16 cellular contexts compared by ENCODE assay signal in the genomic region with DNA sequence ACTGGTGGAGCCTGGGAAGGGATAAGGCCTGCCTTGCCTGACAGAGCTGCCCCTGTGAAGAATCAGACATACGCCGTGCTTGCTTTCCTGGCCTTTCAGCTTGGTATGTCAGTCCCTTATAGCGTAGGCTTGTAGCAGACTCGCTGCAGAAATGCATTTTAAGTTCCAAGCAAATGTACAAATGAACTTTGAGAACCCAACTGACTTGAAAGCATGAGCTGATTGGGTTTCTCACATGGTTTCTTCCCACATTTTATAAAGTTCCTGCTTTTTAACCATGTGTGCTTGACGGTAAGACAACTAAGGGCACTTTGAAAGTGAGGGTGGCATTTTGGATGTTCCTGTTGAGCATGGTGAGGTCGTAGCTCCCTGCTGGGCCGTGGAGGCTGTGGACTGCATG.
"Had no signal": no experiment of that assay in that cellular context is flagged by ENCODE, and none has a peak within 500 bp of the region (broad histone marks: within the 10 kb centered on the region; RNA-seq: fewer than 3 reads in every experiment).

No MANE protein-coding gene starts in this region.

- H3K9me3 ChIP-seq: pancreas, tibial artery, vagina had no signal

- ATAC-seq: activated CD4-positive, CD25-positive, alpha-beta regulatory T cell treated with anti-CD3 and anti-CD28 coated beads, Interleukin-2, amount 50 U/mL, for 24 hours; stimulated activated naive B cell treated with anti-CD40 and anti-IgM and Interleukin-4, amounts not matched to agents 10 μg/mL and 1 μg/mL and 100 μg/mL, for 72 hours had no signal

- DNase-seq: activated CD4-positive, alpha-beta T cell treated with anti-CD3 and anti-CD28 coated beads, Interleukin-2, amount 50 U/mL, for 1 hour; activated CD8-positive, alpha-beta memory T cell treated with anti-CD3 and anti-CD28 coated beads for 24 hours; activated naive CD4-positive, alpha-beta T cell treated with Interleukin-2 at 50 U/mL for 16 hours; anterior cingulate cortex; brain microvascular endothelial cell; dermis blood vessel endothelial cell; endodermal cell; islet precursor cell; pancreas; stimulated activated CD4-positive, alpha-beta T cell treated with anti-CD3 and anti-CD28 coated beads, Interleukin-15, amount 100 ng/mL, for 24 hours; stimulated activated CD4-positive, alpha-beta T cell treated with anti-CD3 and anti-CD28 coated beads, Interleukin-4, amount 100 ng/mL, for 1 hour; stimulated activated naive B cell treated with anti-CD40 and anti-IgM and Interleukin-4, amounts not matched to agents 10 μg/mL and 1 μg/mL and 100 μg/mL, for 72 hours; tibial artery had no signal

- H3K27me3 ChIP-seq: brain microvascular endothelial cell, neural progenitor cell, pancreas, tibial artery, vagina had no signal

- H2AFZ ChIP-seq: neural progenitor cell had no signal

- H3K4me3 ChIP-seq: neural progenitor cell, pancreas, tibial artery, vagina had no signal

- H3K9ac ChIP-seq: neural progenitor cell had no signal

- H3K36me3 ChIP-seq: brain microvascular endothelial cell, neural progenitor cell, pancreas, tibial artery, vagina had no signal

- FAIRE-seq: pancreas had no signal

- H3K4me2 ChIP-seq: neural progenitor cell had no signal

- H3K27ac ChIP-seq: brain microvascular endothelial cell, neural progenitor cell, pancreas, tibial artery, vagina had no signal
